Comparison of ENCODE assay signal across 8 cellular contexts in genomic region chr2:65130440-65131175, GRCh38. TPM values are rescaled to one million over a fixed set of nuclear protein-coding genes. Genes with fewer than 3 reads are reported as not detected.
DNase-seq lines count a peak whose midpoint lies in the region.

No MANE protein-coding gene starts in this region.

- no peaks in the 10 kb centered on the region for H3K27me3 Mint-ChIP-seq in stimulated activated naive CD8-positive, alpha-beta T cell treated with anti-CD3 and anti-CD28 coated beads, Interleukin-15, Interleukin-2, amounts not matched to agents 100 ng/mL and 50 ng/mL, for 24 hours

- DNase-seq in NCI-H1417 treated with DMSO at 0.1 percent for 48 hours (lab: John Stamatoyannopoulos, UW) = peak; percentile 41
- no peak for DNase-seq in NCI-H1417 (lab: John Stamatoyannopoulos, UW)
- DNase-seq in GOT3 (lab: John Stamatoyannopoulos, UW) = peak; percentile 62
- peak; percentile 70 to 74 for DNase-seq in Kasumi-1 (lab: John Stamatoyannopoulos, UW)
- DNase-seq in adipocyte (ENCODE audit: low read depth) = no peak
- no peak for DNase-seq in occipital lobe (lab: John Stamatoyannopoulos, UW)

- peaks cover 38% of the 10 kb centered on the region for H3K4me1 Mint-ChIP-seq in stimulated activated naive CD8-positive, alpha-beta T cell treated with anti-CD3 and anti-CD28 coated beads, Interleukin-15, Interleukin-2, amounts not matched to agents 100 ng/mL and 50 ng/mL, for 24 hours (ENCODE audit: low read depth)

- H3K27me3 ChIP-seq in adipocyte (replicated peaks; ENCODE audit: control insufficient read depth, insufficient read depth, low read length) = no peaks in the 10 kb centered on the region

- peak overlapping the region; percentile 90 for H3K27ac Mint-ChIP-seq in stimulated activated naive CD8-positive, alpha-beta T cell treated with anti-CD3 and anti-CD28 coated beads, Interleukin-15, Interleukin-2, amounts not matched to agents 100 ng/mL and 50 ng/mL, for 24 hours

- H3K9me3 ChIP-seq in adipocyte (ENCODE audit: control insufficient read depth, low read length) (no peaks in the 10 kb centered on the region), iPS-18c (ENCODE audit: control insufficient read depth, insufficient read depth, low read length) (no peaks in the 10 kb centered on the region)

- no peaks in the 10 kb centered on the region for H3K36me3 ChIP-seq in adipocyte (ENCODE audit: control insufficient read depth, insufficient read depth, low read length, severe bottlenecking)

- H3K4me3 ChIP-seq in adipocyte (ENCODE audit: low read length) (peak overlapping the region; percentile 81), iPS-18c (ENCODE audit: insufficient read depth, low read depth, low read length) (peak overlapping the region; percentile 63)

- peaks cover 39% of the 10 kb centered on the region for H3K4me1 ChIP-seq in adipocyte (ENCODE audit: control insufficient read depth, insufficient read depth, low read length)

- H3K36me3 Mint-ChIP-seq in stimulated activated naive CD8-positive, alpha-beta T cell treated with anti-CD3 and anti-CD28 coated beads, Interleukin-15, Interleukin-2, amounts not matched to agents 100 ng/mL and 50 ng/mL, for 24 hours (ENCODE audit: low read depth) = peaks cover 8% of the 10 kb centered on the region

- peak overlapping the region; percentile 100 for H3K4me3 Mint-ChIP-seq in stimulated activated naive CD8-positive, alpha-beta T cell treated with anti-CD3 and anti-CD28 coated beads, Interleukin-15, Interleukin-2, amounts not matched to agents 100 ng/mL and 50 ng/mL, for 24 hours

- H3K9me3 Mint-ChIP-seq in stimulated activated naive CD8-positive, alpha-beta T cell treated with anti-CD3 and anti-CD28 coated beads, Interleukin-15, Interleukin-2, amounts not matched to agents 100 ng/mL and 50 ng/mL, for 24 hours = no peaks in the 10 kb centered on the region

- peak overlapping the region; percentile 88 for H3K9ac ChIP-seq in adipocyte (ENCODE audit: low read length)

RNA-seq across cellular contexts. Expression of gene RAB1A, which starts 0.7 kb away (rescaled TPM):
- total RNA-seq in occipital lobe = 91.7 TPM

Comparison
In these comparisons a context has a peak if more than half of its experiments do, and no peak if none do; other contexts are left out.
1. DNase-seq: peak in NCI-H1417 treated with DMSO at 0.1 percent for 48 hours (single experiment), GOT3 (single experiment) and Kasumi-1 (2 of 2); none in NCI-H1417 (0 of 3), adipocyte (single experiment) and occipital lobe (single experiment).